In the genomic region with DNA sequence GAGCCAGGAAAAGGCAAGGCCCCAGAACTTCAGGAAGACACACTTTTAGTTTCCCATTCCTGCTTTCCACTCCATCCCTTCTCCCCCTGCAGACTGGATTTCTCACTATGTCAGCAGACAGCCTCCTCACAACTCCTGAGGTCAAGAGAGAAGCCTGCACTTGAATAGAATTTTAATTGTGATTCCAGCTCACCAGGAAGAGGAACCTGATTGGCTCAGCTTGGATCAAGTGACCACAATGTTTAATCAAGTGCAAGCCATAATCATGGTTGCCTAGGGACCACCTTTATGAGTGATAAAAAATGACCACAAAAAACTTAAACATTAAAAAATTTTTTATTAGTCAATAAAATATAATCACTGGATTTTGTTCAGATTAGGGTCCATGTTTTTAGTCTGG, we compare ENCODE assay signal across 18 cellular contexts.
DNase-seq lines count a peak whose midpoint lies in the region; ATAC-seq, FAIRE-seq and TF ChIP-seq lines count a peak whose summit lies in the region.
"Had no signal": no experiment of that assay in that cellular context is flagged by ENCODE, and none has a peak within 500 bp of the region (broad histone marks: within the 10 kb centered on the region; RNA-seq: fewer than 3 reads in every experiment).

No MANE protein-coding gene starts in this region.

- no peak overlapping the region for H3K4me3 ChIP-seq in GM23338
- H3K4me3 ChIP-seq in H1 (ENCODE audit: extremely low read depth in 1 of 4, insufficient read depth in 2 of 4, low read depth in 3 of 4, low read length in 4 of 4) = no peak overlapping the region
- H3K4me3 ChIP-seq: SK-N-MC had no signal

- H3K9me3 ChIP-seq in H1 (ENCODE audit: insufficient read depth in 2 of 2, low read depth in 1 of 2, low read length in 1 of 2) = peaks cover 14 to 15% of the 10 kb centered on the region in 2 experiments; a peak in 3 of 4 replicates

- H4K5ac ChIP-seq in H1 (ENCODE audit: insufficient read length, low read depth, low read length) = no peak overlapping the region

- CTCF ChIA-PET in H1 (lab: Charles Lee; ENCODE audit: partially characterized antibody) = interaction anchor here (0.8 to 4.6 kb wide), 2 partner anchors 48 to 362 kb away, joined by 3 to 26 read pairs; no protein-coding TSS in a partner anchor

- H2AFZ ChIP-seq in GM23338 (no peak overlapping the region), H1 (ENCODE audit: low read length) (peak overlapping the region; percentile 88)

- H3K18ac ChIP-seq in H1 (ENCODE audit: extremely low read depth, low read length) = no peak overlapping the region

- H2BK20ac ChIP-seq in H1 (ENCODE audit: low read length) = no peak overlapping the region

- H3K4me3 Mint-ChIP-seq in GM23338 (no peak overlapping the region), nephron (no peak overlapping the region)
- H3K4me3 Mint-ChIP-seq: B cell; CD4-positive, alpha-beta T cell had no signal

- H3K36me3 ChIP-seq in GM23338 (ENCODE audit: insufficient read depth) (no peaks in the 10 kb centered on the region), H1 (ENCODE audit: control insufficient read depth in 2 of 4, insufficient read depth in 4 of 4, low read length in 3 of 4) (no peaks in the 10 kb centered on the region; a peak in 1 of 8 replicates)

- no peak for TF ChIP-seq RAD21 in H1 (IDR thresholded peaks at IDR 0.05 in 1 of 2, conservative IDR thresholded peaks at IDR 0.05 in 1 of 2; ENCODE audit: low read depth in 2 of 2, low read length in 2 of 2)

- H2BK15ac ChIP-seq in H1 (ENCODE audit: low read length) = no peak overlapping the region

- H3K23me2 ChIP-seq in H1 (ENCODE audit: low read depth, low read length) = no peaks in the 10 kb centered on the region

- H3K23ac ChIP-seq in H1 (ENCODE audit: insufficient read length) = no peak overlapping the region

- H3K27me3 ChIP-seq in GM23338 (ENCODE audit: insufficient read depth) = no peaks in the 10 kb centered on the region
- no peaks in the 10 kb centered on the region for H3K27me3 ChIP-seq in H1 (replicated peaks in 1 of 4; ENCODE audit: control insufficient read depth in 3 of 4, extremely low read depth in 1 of 4, insufficient read depth in 3 of 4, low read length in 3 of 4)

- no peak overlapping the region for H3K4me2 ChIP-seq in GM23338
- H3K4me2 ChIP-seq in H1 (ENCODE audit: insufficient read depth in 1 of 2, low read depth in 2 of 2, low read length in 2 of 2) = no peak overlapping the region

- H4K91ac ChIP-seq in H1 (replicated peaks; ENCODE audit: insufficient read length, low read length) = no peak overlapping the region

- no peak overlapping the region for H3K9ac ChIP-seq in H1 (replicated peaks in 1 of 4; ENCODE audit: extremely low read depth in 1 of 4, low read depth in 3 of 4, low read length in 3 of 4)

- H3K9me2 ChIP-seq in GM23338 (ENCODE audit: insufficient read depth) = no peaks in the 10 kb centered on the region

- H2BK12ac ChIP-seq in H1 (ENCODE audit: low read depth, low read length) = no peak overlapping the region

- peaks cover 19% of the 10 kb centered on the region for H3K9me3 Mint-ChIP-seq in GM23338
- H3K9me3 Mint-ChIP-seq in nephron = peaks cover 14% of the 10 kb centered on the region
- H3K9me3 Mint-ChIP-seq: CD4-positive, alpha-beta T cell had no signal

- DNase-seq in GM23338 (ENCODE audit: low spot score) (peak; percentile 19), LoVo (ENCODE audit: low spot score) (peak; percentile 19), H1 (ENCODE audit: low read depth in 1 of 2, low spot score in 2 of 2) (no peak)
- DNase-seq: CD4-positive, alpha-beta T cell; KBM-7; NCI-H1048; NCI-H1436 treated with DMSO at 0.1 percent for 48 hours; NCI-H446; NCI-H774; T-helper 1 cell had no signal

- no peak for TF ChIP-seq POLR2A in H1 (IDR thresholded peaks at IDR 0.05; ENCODE audit: control extremely low read depth in 1 of 2, low read depth in 2 of 2, low read length in 2 of 2)

- no peaks in the 10 kb centered on the region for H3K79me1 ChIP-seq in H1 (ENCODE audit: low read depth, low read length)

- H3K27me3 Mint-ChIP-seq in GM23338 (ENCODE audit: insufficient read depth, low read depth, poor library complexity) (no peaks in the 10 kb centered on the region), nephron (ENCODE audit: low read depth) (no peaks in the 10 kb centered on the region)

- H2BK5ac ChIP-seq in H1 (ENCODE audit: low read depth, low read length) = no peak overlapping the region

- H3K14ac ChIP-seq in H1 (ENCODE audit: insufficient read length) = no peak overlapping the region

- no peak for TF ChIP-seq EP300 in H1 (IDR thresholded peaks at IDR 0.05; ENCODE audit: borderline replicate concordance in 1 of 2, low read depth in 2 of 2, low read length in 2 of 2)

- POLR2A ChIA-PET in H1 (lab: Charles Lee; ENCODE audit: partially characterized antibody) = no interaction called here

- TF ChIP-seq CTCF in GM23338 (conservative IDR thresholded peaks at IDR 0.05; ENCODE audit: low read depth in 2 of 2) = no peak
- no peak for TF ChIP-seq CTCF in H1 (IDR thresholded peaks at IDR 0.05; ENCODE audit: control extremely low read depth in 1 of 3, insufficient read depth in 1 of 3, low read depth in 1 of 3, low read length in 3 of 3)
- TF ChIP-seq CTCF in nephron (IDR thresholded peaks at IDR 0.05; ENCODE audit: unreplicated experiment in 3 of 3) = no peak

- no peak overlapping the region for H3K56ac ChIP-seq in H1 (replicated peaks; ENCODE audit: insufficient read length, low read depth, low read length)

- no peak overlapping the region for H3K27ac ChIP-seq in GM23338 (ENCODE audit: low read depth)
- no peak overlapping the region for H3K27ac ChIP-seq in H1 (ENCODE audit: low read depth, low read length)
- H3K27ac ChIP-seq: SK-N-MC had no signal

- H2BK120ac ChIP-seq in H1 (replicated peaks; ENCODE audit: low read depth, low read length) = no peak overlapping the region

- ATAC-seq in GM23338 = no peak
- ATAC-seq in HG03108 (IDR thresholded peaks at IDR 0.05; ENCODE audit: unreplicated experiment) = no peak
- ATAC-seq in HG03045 (IDR thresholded peaks at IDR 0.05; ENCODE audit: unreplicated experiment) = no peak
- no peak for ATAC-seq in HG03159 (IDR thresholded peaks at IDR 0.05; ENCODE audit: unreplicated experiment)
- ATAC-seq: HCT116, Panc1 had no signal

- H3K79me2 ChIP-seq in GM23338 (replicated peaks; ENCODE audit: insufficient read depth) (no peaks in the 10 kb centered on the region), H1 (ENCODE audit: control insufficient read depth in 1 of 2, insufficient read depth in 2 of 2, low read length in 2 of 2) (no peaks in the 10 kb centered on the region)

- H3K27ac Mint-ChIP-seq in GM23338 (no peak overlapping the region), nephron (peak overlapping the region; percentile 5 to 76 (median 10))
- H3K27ac Mint-ChIP-seq: B cell; CD4-positive, alpha-beta T cell had no signal

- FAIRE-seq in H1 (lab: Jason Lieb, UNC) = no peak

- H4K20me1 ChIP-seq in GM23338 (replicated peaks; ENCODE audit: insufficient read depth) (no peaks in the 10 kb centered on the region), H1 (replicated peaks in 1 of 2; ENCODE audit: control insufficient read depth in 1 of 2, insufficient read depth in 2 of 2, low read length in 2 of 2) (no peaks in the 10 kb centered on the region)

- H3K36me3 Mint-ChIP-seq in GM23338 (ENCODE audit: low read depth) (peaks cover 11% of the 10 kb centered on the region; the same call in 2 of the 3 replicates), nephron (ENCODE audit: low read depth) (peaks cover 8% of the 10 kb centered on the region)

- H3K4me1 Mint-ChIP-seq in GM23338 (no peaks in the 10 kb centered on the region; the same call in 2 of the 3 replicates), nephron (peaks cover 33% of the 10 kb centered on the region)
- H3K4me1 Mint-ChIP-seq: B cell had no signal

- no peak overlapping the region for H4K8ac ChIP-seq in H1 (ENCODE audit: extremely low read depth, insufficient read depth, low read length)

- no peak overlapping the region for H3K4ac ChIP-seq in H1 (replicated peaks; ENCODE audit: insufficient read length, low read depth, low read length)

- no peak overlapping the region for H2AK5ac ChIP-seq in H1 (ENCODE audit: low read depth, low read length)

- H3K4me1 ChIP-seq in GM23338 (ENCODE audit: insufficient read depth) (no peaks in the 10 kb centered on the region), H1 (replicated peaks in 1 of 4; ENCODE audit: control insufficient read depth in 3 of 4, insufficient read depth in 4 of 4, low read length in 3 of 4) (peaks cover 0 to 3% (median 0%) of the 10 kb centered on the region in 4 experiments; a peak in 1 of 7 replicates)

- H3F3A ChIP-seq in GM23338 (replicated peaks; ENCODE audit: low read depth) = no peaks in the 10 kb centered on the region

TF ChIP-seq in GM23338, 12 proteins besides CTCF, POLR2A, EP300 and RAD21 (continues in another document):
- TF ChIP-seq, protein P1, sequence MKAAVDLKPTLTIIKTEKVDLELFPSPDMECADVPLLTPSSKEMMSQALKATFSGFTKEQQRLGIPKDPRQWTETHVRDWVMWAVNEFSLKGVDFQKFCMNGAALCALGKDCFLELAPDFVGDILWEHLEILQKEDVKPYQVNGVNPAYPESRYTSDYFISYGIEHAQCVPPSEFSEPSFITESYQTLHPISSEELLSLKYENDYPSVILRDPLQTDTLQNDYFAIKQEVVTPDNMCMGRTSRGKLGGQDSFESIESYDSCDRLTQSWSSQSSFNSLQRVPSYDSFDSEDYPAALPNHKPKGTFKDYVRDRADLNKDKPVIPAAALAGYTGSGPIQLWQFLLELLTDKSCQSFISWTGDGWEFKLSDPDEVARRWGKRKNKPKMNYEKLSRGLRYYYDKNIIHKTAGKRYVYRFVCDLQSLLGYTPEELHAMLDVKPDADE (IDR thresholded peaks at IDR 0.05) = no peak

TF ChIP-seq in H1, 55 proteins besides CTCF, POLR2A, EP300 and RAD21 (continues in another document):
- TF ChIP-seq, protein P2, sequence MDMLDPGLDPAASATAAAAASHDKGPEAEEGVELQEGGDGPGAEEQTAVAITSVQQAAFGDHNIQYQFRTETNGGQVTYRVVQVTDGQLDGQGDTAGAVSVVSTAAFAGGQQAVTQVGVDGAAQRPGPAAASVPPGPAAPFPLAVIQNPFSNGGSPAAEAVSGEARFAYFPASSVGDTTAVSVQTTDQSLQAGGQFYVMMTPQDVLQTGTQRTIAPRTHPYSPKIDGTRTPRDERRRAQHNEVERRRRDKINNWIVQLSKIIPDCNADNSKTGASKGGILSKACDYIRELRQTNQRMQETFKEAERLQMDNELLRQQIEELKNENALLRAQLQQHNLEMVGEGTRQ (IDR thresholded peaks at IDR 0.05; ENCODE audit: low read length) = no peak
- no peak for TF ChIP-seq SUZ12 (IDR thresholded peaks at IDR 0.05; ENCODE audit: low read length)
- TF ChIP-seq EGR1 (IDR thresholded peaks at IDR 0.05; ENCODE audit: borderline replicate concordance, low read depth, low read length) = no peak
- no peak for TF ChIP-seq GABPA (IDR thresholded peaks at IDR 0.05; ENCODE audit: borderline replicate concordance, insufficient read depth, low read length)
- no peak for TF ChIP-seq KDM4A (IDR thresholded peaks at IDR 0.05; ENCODE audit: low read depth, low read length, severe bottlenecking)
- no peak for TF ChIP-seq SIN3A (conservative IDR thresholded peaks at IDR 0.05 in 1 of 2, IDR thresholded peaks at IDR 0.05 in 1 of 2; ENCODE audit: low read depth in 1 of 2, low read length in 2 of 2)
- TF ChIP-seq ASH2L (IDR thresholded peaks at IDR 0.05; ENCODE audit: low read length) = no peak
- TF ChIP-seq CREB1 (IDR thresholded peaks at IDR 0.05) = no peak
- no peak for TF ChIP-seq EZH2 (IDR thresholded peaks at IDR 0.05; ENCODE audit: low read depth, low read length, severe bottlenecking)

Comparison
In these comparisons a context has a peak if more than half of its experiments do, and no peak if none do; other contexts are left out.
1. DNase-seq: peak in GM23338 (single experiment) and LoVo (single experiment); none in H1 (0 of 2).